8 cellular contexts compared by ENCODE assay signal in the genomic region with DNA sequence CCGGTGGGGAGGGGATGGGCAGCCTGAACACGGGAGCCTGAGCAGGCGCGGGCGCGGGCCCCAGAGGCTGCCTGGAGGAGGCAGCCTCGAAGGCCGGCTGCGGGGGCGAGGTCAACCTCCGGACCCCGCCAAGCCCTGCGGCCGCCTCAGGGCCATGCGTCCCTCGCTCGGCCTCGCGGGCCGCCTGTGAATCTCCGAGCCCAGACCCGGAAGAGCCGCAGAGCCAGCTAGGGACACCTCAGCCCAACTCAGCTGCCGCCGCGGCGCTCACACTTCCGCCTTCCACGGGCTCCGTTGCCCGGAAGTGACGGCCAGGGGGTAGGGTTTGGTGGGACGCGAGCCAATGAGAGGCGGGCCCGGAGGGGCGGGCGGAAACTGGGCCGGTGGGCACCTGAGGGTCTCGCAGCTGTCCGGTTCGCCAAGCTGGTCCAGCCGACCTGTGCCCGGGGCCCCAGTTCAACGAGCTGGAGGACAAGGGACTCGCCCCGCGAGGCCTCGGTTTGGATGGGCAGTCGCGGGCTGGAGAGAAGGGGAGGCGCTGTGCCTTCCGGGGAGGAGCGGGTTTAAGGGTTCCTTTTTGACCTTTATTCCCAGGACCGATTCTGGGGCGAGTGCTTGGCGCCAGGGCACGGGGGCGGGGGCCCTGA. TPM values are rescaled to one million over a fixed set of nuclear protein-coding genes. Genes with fewer than 3 reads are reported as not detected.
DNase-seq lines count a peak whose midpoint lies in the region; ATAC-seq and TF ChIP-seq lines count a peak whose summit lies in the region.

A gene (minus strand): TSS at position 277 of the 647 bp plus-strand sequence. CDS start 386 bp downstream, outside the sequence.

- DNase-seq in ELF-1 (ENCODE audit: low read depth, low spot score): peak; percentile 88
- peak; percentile 92 for DNase-seq in GM23338 (ENCODE audit: low spot score)
- no peak for DNase-seq in LNCaP clone FGC (ENCODE audit: low read depth)
- peak; percentile 89 for DNase-seq in SIG-M5 treated with dmso at 0.1 percent for 504 hours (lab: John Stamatoyannopoulos, UW; ENCODE audit: unreplicated experiment)
- peak; percentile 87 for DNase-seq in activated gamma-delta T cell (lab: John Stamatoyannopoulos, UW)
- DNase-seq in fibroblast of the aortic adventitia (ENCODE audit: low read depth): peak; percentile 74
- peak; percentile 86 to 89 for DNase-seq in stimulated activated naive CD8-positive, alpha-beta T cell treated with anti-CD3 and anti-CD28 coated beads, Interleukin-15, amount 100 ng/mL, for 72 hours

- peak; percentile 34 for TF ChIP-seq RAD21 in neural cell (conservative IDR thresholded peaks at IDR 0.05)

- H3F3A ChIP-seq in GM23338 (replicated peaks; ENCODE audit: low read depth): peaks cover 4% of the 10 kb centered on the region; the same call in 1 of the 2 replicates
- H3F3A ChIP-seq in neural cell (ENCODE audit: insufficient read depth, low read length, poor library complexity, severe bottlenecking): no peaks in the 10 kb centered on the region

- peak within 1 kb of the TSS; percentile 92 for H2AFZ ChIP-seq in GM23338
- H2AFZ ChIP-seq in neural cell (ENCODE audit: low read depth, low read length): peak within 1 kb of the TSS; percentile 100

- H3K79me2 ChIP-seq in GM23338 (replicated peaks; ENCODE audit: insufficient read depth) (peaks cover 28% of the 10 kb centered on the region), neural cell (replicated peaks; ENCODE audit: insufficient read depth, low read length) (peaks cover 17% of the 10 kb centered on the region)

- H3K27me3 Mint-ChIP-seq in GM23338 (ENCODE audit: insufficient read depth, low read depth, poor library complexity): peaks cover 9% of the 10 kb centered on the region
- H3K27me3 Mint-ChIP-seq in stimulated activated naive CD8-positive, alpha-beta T cell treated with anti-CD3 and anti-CD28 coated beads, Interleukin-15, amount 100 ng/mL, for 72 hours: no peaks in the 10 kb centered on the region

- peak within 1 kb of the TSS; percentile 91 for H3K9ac ChIP-seq in neural cell (ENCODE audit: low read length)

- H3K4me1 Mint-ChIP-seq in GM23338: peaks cover 13% of the 10 kb centered on the region
- H3K4me1 Mint-ChIP-seq in stimulated activated naive CD8-positive, alpha-beta T cell treated with anti-CD3 and anti-CD28 coated beads, Interleukin-15, amount 100 ng/mL, for 72 hours: peaks cover 44% of the 10 kb centered on the region

- no peak for TF ChIP-seq CTCF in GM23338 (conservative IDR thresholded peaks at IDR 0.05; ENCODE audit: low read depth in 2 of 2)
- no peak for TF ChIP-seq CTCF in LNCaP clone FGC (IDR thresholded peaks at IDR 0.05; ENCODE audit: control insufficient read depth, extremely low read depth, insufficient read depth)
- TF ChIP-seq CTCF in fibroblast of the aortic adventitia (IDR thresholded peaks at IDR 0.05; ENCODE audit: insufficient read depth, low read length): no peak
- peak; percentile 34 for TF ChIP-seq CTCF in neural cell (IDR thresholded peaks at IDR 0.05; ENCODE audit: poor library complexity, severe bottlenecking)

- no peaks in the 10 kb centered on the region for H3K27me3 ChIP-seq in GM23338 (ENCODE audit: insufficient read depth)
- H3K27me3 ChIP-seq in neural cell (ENCODE audit: insufficient read depth, low read depth, low read length): no peaks in the 10 kb centered on the region

- peak within 1 kb of the TSS; percentile 80 for H3K27ac Mint-ChIP-seq in GM23338
- H3K27ac Mint-ChIP-seq in stimulated activated naive CD8-positive, alpha-beta T cell treated with anti-CD3 and anti-CD28 coated beads, Interleukin-15, amount 100 ng/mL, for 72 hours: peak within 1 kb of the TSS; percentile 95 to 98

- no peak within 1 kb of the TSS; the same call in 1 of the 2 replicates for H3K27ac ChIP-seq in GM23338 (ENCODE audit: low read depth)
- peak within 1 kb of the TSS; percentile 69 for H3K27ac ChIP-seq in neural cell (ENCODE audit: low read length)

- H3K36me3 ChIP-seq in GM23338 (ENCODE audit: insufficient read depth) (no peaks in the 10 kb centered on the region), neural cell (ENCODE audit: insufficient read depth, low read length) (no peaks in the 10 kb centered on the region)

- no peaks in the 10 kb centered on the region for H3K9me3 ChIP-seq in neural cell (ENCODE audit: low read length)

- no peaks in the 10 kb centered on the region for H3K9me2 ChIP-seq in GM23338 (ENCODE audit: insufficient read depth)
- H3K9me2 ChIP-seq in neural cell (ENCODE audit: insufficient read depth, low read length): no peaks in the 10 kb centered on the region

- H3K9me3 Mint-ChIP-seq in GM23338: no peaks in the 10 kb centered on the region
- no peaks in the 10 kb centered on the region for H3K9me3 Mint-ChIP-seq in stimulated activated naive CD8-positive, alpha-beta T cell treated with anti-CD3 and anti-CD28 coated beads, Interleukin-15, amount 100 ng/mL, for 72 hours

- peak; percentile 91 for ATAC-seq in GM23338
- ATAC-seq in stimulated activated naive CD8-positive, alpha-beta T cell treated with anti-CD3 and anti-CD28 coated beads, Interleukin-15, amount 100 ng/mL, for 72 hours: peak; percentile 95

- H4K20me1 ChIP-seq in GM23338 (replicated peaks; ENCODE audit: insufficient read depth) (peaks cover 21% of the 10 kb centered on the region), neural cell (ENCODE audit: insufficient read depth) (no peaks in the 10 kb centered on the region)

- peak; percentile 26 for TF ChIP-seq EP300 in neural cell (conservative IDR thresholded peaks at IDR 0.05; ENCODE audit: poor library complexity, severe bottlenecking)

- peaks cover 4% of the 10 kb centered on the region; the same call in 1 of the 2 replicates for H3K4me1 ChIP-seq in GM23338 (ENCODE audit: insufficient read depth)

- peak within 1 kb of the TSS; percentile 90 for H3K4me3 ChIP-seq in GM23338
- peak within 1 kb of the TSS; percentile 75 for H3K4me3 ChIP-seq in LNCaP clone FGC (ENCODE audit: low read depth, low read length)
- peak within 1 kb of the TSS; percentile 85 for H3K4me3 ChIP-seq in fibroblast of the aortic adventitia (ENCODE audit: low read depth, low read length)
- H3K4me3 ChIP-seq in neural cell (ENCODE audit: low read length): peak within 1 kb of the TSS; percentile 98

- H3K4me2 ChIP-seq in GM23338 (peak within 1 kb of the TSS; percentile 94), neural cell (ENCODE audit: low read length) (peak within 1 kb of the TSS; percentile 61)

- H3K4me3 Mint-ChIP-seq in GM23338: peak within 1 kb of the TSS; percentile 87
- H3K4me3 Mint-ChIP-seq in stimulated activated naive CD8-positive, alpha-beta T cell treated with anti-CD3 and anti-CD28 coated beads, Interleukin-15, amount 100 ng/mL, for 72 hours: peak within 1 kb of the TSS; percentile 96 to 98

- peaks cover 1% of the 10 kb centered on the region; the same call in 1 of the 3 replicates for H3K36me3 Mint-ChIP-seq in GM23338 (ENCODE audit: low read depth)

TF ChIP-seq in GM23338, 12 proteins besides CTCF, POLR2A, EP300 and RAD21 (continues in another document):
- TF ChIP-seq EZH2phosphoT487 (IDR thresholded peaks at IDR 0.05; ENCODE audit: unreplicated experiment) (no peak), EZH2 (IDR thresholded peaks at IDR 0.05; ENCODE audit: low read depth, unreplicated experiment) (no peak)

TF ChIP-seq in neural cell, 6 proteins besides CTCF, POLR2A, EP300 and RAD21:
- TF ChIP-seq, protein P1, sequence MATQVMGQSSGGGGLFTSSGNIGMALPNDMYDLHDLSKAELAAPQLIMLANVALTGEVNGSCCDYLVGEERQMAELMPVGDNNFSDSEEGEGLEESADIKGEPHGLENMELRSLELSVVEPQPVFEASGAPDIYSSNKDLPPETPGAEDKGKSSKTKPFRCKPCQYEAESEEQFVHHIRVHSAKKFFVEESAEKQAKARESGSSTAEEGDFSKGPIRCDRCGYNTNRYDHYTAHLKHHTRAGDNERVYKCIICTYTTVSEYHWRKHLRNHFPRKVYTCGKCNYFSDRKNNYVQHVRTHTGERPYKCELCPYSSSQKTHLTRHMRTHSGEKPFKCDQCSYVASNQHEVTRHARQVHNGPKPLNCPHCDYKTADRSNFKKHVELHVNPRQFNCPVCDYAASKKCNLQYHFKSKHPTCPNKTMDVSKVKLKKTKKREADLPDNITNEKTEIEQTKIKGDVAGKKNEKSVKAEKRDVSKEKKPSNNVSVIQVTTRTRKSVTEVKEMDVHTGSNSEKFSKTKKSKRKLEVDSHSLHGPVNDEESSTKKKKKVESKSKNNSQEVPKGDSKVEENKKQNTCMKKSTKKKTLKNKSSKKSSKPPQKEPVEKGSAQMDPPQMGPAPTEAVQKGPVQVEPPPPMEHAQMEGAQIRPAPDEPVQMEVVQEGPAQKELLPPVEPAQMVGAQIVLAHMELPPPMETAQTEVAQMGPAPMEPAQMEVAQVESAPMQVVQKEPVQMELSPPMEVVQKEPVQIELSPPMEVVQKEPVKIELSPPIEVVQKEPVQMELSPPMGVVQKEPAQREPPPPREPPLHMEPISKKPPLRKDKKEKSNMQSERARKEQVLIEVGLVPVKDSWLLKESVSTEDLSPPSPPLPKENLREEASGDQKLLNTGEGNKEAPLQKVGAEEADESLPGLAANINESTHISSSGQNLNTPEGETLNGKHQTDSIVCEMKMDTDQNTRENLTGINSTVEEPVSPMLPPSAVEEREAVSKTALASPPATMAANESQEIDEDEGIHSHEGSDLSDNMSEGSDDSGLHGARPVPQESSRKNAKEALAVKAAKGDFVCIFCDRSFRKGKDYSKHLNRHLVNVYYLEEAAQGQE (IDR thresholded peaks at IDR 0.05; ENCODE audit: borderline replicate concordance): no peak
- peak; percentile 33 for TF ChIP-seq SMC3 (conservative IDR thresholded peaks at IDR 0.05; ENCODE audit: poor library complexity)
- peak; percentile 73 for TF ChIP-seq MXI1 (conservative IDR thresholded peaks at IDR 0.05; ENCODE audit: poor library complexity, severe bottlenecking)
- no peak for TF ChIP-seq EZH2 (IDR thresholded peaks at IDR 0.05; ENCODE audit: borderline replicate concordance, insufficient read depth, low read length, poor library complexity, severe bottlenecking)
- TF ChIP-seq POLR2AphosphoS5 (IDR thresholded peaks at IDR 0.05): peak; percentile 87
- peak; percentile 26 for TF ChIP-seq TAF1 (IDR thresholded peaks at IDR 0.05; ENCODE audit: low read depth)

RNA-seq across cellular contexts. Expression of the gene that starts here (rescaled TPM):
- 51.7 and 55.8 TPM in 2 replicates for total RNA-seq in GM23338 (2014; rRNA removed; shearing (Covaris generic))
- polyA plus RNA-seq in GM23338 (2016; fragmentation: Nextera tagmentation; extraction: Ambion mirVana) (17.1 and 18.3 TPM in 2 replicates), neural cell (37.4 and 46.0 TPM in 2 replicates)
- total RNA-seq in fibroblast of the aortic adventitia (ENCODE audit: low replicate concordance): 49.5 and 90.5 TPM in 2 replicates
- 39.6 and 45.8 TPM in 2 replicates for polyA minus RNA-seq in neural cell
